34 cellular contexts compared by ENCODE assay signal in the genomic region with DNA sequence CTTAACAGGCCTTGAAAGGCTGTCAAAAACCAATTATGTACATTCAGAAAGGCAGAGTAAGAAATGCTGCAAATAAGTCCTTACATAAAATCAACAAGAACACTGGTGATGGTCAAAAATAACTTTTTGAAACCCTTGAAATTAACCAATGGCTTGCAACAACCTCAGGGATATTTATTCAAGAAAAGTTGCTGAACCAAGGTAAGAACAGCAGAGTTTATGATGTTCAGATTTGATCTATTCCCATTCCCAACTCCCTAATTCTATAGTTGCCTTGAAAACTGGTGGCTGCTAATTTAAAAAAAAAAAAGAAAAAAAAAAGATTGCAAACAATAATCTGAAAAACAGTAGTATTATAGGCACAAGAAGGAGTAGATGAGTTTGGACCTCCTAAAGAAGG.
"Had no signal": no experiment of that assay in that cellular context is flagged by ENCODE, and none has a peak within 500 bp of the region (broad histone marks: within the 10 kb centered on the region; RNA-seq: fewer than 3 reads in every experiment).

No MANE protein-coding gene starts in this region.

- H3K27me3 ChIP-seq: MG63 had no signal

- H3K4me3 ChIP-seq: MG63 had no signal

- H3K36me3 ChIP-seq: MG63 had no signal

- DNase-seq: Karpas-422, Kasumi-1, MG63, MM.1S, MV-4-11, NCI-H1048, NCI-H1092, NCI-H1092 treated with DMSO at 0.1 percent for 48 hours, NCI-H1105, NCI-H1105 treated with DMSO at 0.1 percent for 48 hours, NCI-H1417, NCI-H1417 treated with DMSO at 0.1 percent for 48 hours, NCI-H1436, NCI-H1436 treated with DMSO at 0.1 percent for 48 hours, NCI-H146, NCI-H1694, NCI-H1694 treated with DMSO at 0.1 percent for 48 hours, NCI-H187, NCI-H187 treated with DMSO at 0.1 percent for 48 hours, NCI-H1930, NCI-H2029, NCI-H2029 treated with DMSO at 0.1 percent for 48 hours, NCI-H2081, NCI-H2081 treated with DMSO at 0.1 percent for 48 hours, NCI-H2107, NCI-H2171, NCI-H2171 treated with DMSO at 0.1 percent for 48 hours, NCI-H2227 treated with DMSO at 0.1 percent for 48 hours, NCI-H226, NCI-H345, NCI-H446, NCI-H446 treated with DMSO at 0.1 percent for 48 hours, NCI-H510A, NCI-H510A treated with DMSO at 0.1 percent for 48 hours had no signal
